ENCODE assay signal across 1 cellular context in the genomic region with DNA sequence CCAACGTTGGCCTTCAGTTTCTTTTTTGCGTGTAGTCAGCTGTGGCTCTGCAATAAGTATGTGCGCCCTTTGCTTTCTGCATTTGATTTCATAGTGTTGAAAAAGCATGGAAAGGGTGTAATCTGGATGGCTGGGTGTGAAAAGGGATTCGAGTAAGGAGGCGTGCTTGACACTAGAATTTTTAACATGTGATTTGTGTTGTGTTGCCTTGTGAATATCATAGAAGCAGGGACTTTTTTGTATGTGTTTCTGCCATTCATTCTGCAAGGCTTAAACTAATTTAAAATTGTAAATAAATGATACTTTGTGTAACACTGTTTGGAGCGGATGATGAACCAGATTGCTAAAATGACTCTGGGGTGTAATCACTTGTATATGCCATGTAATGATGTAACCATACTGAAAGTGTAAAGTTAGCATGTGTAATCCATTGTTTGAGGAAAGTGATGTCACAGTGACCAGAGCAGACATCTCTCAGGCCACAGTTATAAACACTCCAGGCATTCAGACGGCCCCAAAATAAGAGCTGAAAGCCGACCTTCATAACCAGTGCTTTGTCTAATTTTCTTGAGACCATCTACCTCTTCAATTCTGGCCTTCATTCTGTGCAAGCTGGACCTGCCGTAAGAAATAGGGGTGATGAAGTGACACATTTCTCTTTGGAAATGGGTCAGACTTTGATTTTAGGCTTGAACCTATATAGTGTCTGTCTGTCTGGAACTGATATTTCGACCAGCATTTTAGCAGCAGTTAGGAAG.
TF ChIP-seq lines count a peak whose summit lies in the region.

No MANE protein-coding gene starts in this region.

TF ChIP-seq in HepG2, 621 proteins besides CTCF, POLR2A, EP300 and RAD21:
- TF ChIP-seq ZEB1 (IDR thresholded peaks at IDR 0.05; ENCODE audit: insufficient replicate concordance, low read depth) (no peak), ETV6 (CRISPR knock-in tag; conservative IDR thresholded peaks at IDR 0.05) (no peak), ATF7 (IDR thresholded peaks at IDR 0.05) (0 out of 2 replicates have a peak, but pooled peaks have one; percentile 18), ATF7 (CRISPR knock-in tag; IDR thresholded peaks at IDR 0.05) (no peak), PAX8 (CRISPR knock-in tag; IDR thresholded peaks at IDR 0.05; ENCODE audit: borderline replicate concordance) (no peak), CREB1 (IDR thresholded peaks at IDR 0.05) (0 out of 2 replicates have a peak, but pooled peaks have one; percentile 22), CREB1 (CRISPR knock-in tag; IDR thresholded peaks at IDR 0.05) (no peak), GTF3A (CRISPR knock-in tag; conservative IDR thresholded peaks at IDR 0.05) (no peak), THRA (CRISPR knock-in tag; IDR thresholded peaks at IDR 0.05; ENCODE audit: borderline replicate concordance) (no peak), ATF4 (CRISPR knock-in tag; IDR thresholded peaks at IDR 0.05) (peak in 1 of 2 experiments; percentile 79; a peak in 2 of 4 replicates), CSRNP1 (CRISPR knock-in tag; IDR thresholded peaks at IDR 0.05) (no peak), ATF6 (CRISPR knock-in tag; conservative IDR thresholded peaks at IDR 0.05) (no peak), HOXA7 (CRISPR knock-in tag; IDR thresholded peaks at IDR 0.05) (no peak), ZNF607 (CRISPR knock-in tag; IDR thresholded peaks at IDR 0.05; ENCODE audit: borderline replicate concordance) (no peak), ZC3H4 (CRISPR knock-in tag; IDR thresholded peaks at IDR 0.05; ENCODE audit: borderline replicate concordance) (no peak), ZFP37 (CRISPR knock-in tag; IDR thresholded peaks at IDR 0.05; ENCODE audit: borderline replicate concordance) (no peak)
- TF ChIP-seq, protein P1, sequence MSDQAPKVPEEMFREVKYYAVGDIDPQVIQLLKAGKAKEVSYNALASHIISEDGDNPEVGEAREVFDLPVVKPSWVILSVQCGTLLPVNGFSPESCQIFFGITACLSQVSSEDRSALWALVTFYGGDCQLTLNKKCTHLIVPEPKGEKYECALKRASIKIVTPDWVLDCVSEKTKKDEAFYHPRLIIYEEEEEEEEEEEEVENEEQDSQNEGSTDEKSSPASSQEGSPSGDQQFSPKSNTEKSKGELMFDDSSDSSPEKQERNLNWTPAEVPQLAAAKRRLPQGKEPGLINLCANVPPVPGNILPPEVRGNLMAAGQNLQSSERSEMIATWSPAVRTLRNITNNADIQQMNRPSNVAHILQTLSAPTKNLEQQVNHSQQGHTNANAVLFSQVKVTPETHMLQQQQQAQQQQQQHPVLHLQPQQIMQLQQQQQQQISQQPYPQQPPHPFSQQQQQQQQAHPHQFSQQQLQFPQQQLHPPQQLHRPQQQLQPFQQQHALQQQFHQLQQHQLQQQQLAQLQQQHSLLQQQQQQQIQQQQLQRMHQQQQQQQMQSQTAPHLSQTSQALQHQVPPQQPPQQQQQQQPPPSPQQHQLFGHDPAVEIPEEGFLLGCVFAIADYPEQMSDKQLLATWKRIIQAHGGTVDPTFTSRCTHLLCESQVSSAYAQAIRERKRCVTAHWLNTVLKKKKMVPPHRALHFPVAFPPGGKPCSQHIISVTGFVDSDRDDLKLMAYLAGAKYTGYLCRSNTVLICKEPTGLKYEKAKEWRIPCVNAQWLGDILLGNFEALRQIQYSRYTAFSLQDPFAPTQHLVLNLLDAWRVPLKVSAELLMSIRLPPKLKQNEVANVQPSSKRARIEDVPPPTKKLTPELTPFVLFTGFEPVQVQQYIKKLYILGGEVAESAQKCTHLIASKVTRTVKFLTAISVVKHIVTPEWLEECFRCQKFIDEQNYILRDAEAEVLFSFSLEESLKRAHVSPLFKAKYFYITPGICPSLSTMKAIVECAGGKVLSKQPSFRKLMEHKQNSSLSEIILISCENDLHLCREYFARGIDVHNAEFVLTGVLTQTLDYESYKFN (CRISPR knock-in tag; conservative IDR thresholded peaks at IDR 0.05), result no peak
- TF ChIP-seq, protein P2, sequence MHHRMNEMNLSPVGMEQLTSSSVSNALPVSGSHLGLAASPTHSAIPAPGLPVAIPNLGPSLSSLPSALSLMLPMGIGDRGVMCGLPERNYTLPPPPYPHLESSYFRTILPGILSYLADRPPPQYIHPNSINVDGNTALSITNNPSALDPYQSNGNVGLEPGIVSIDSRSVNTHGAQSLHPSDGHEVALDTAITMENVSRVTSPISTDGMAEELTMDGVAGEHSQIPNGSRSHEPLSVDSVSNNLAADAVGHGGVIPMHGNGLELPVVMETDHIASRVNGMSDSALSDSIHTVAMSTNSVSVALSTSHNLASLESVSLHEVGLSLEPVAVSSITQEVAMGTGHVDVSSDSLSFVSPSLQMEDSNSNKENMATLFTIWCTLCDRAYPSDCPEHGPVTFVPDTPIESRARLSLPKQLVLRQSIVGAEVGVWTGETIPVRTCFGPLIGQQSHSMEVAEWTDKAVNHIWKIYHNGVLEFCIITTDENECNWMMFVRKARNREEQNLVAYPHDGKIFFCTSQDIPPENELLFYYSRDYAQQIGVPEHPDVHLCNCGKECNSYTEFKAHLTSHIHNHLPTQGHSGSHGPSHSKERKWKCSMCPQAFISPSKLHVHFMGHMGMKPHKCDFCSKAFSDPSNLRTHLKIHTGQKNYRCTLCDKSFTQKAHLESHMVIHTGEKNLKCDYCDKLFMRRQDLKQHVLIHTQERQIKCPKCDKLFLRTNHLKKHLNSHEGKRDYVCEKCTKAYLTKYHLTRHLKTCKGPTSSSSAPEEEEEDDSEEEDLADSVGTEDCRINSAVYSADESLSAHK (CRISPR knock-in tag; IDR thresholded peaks at IDR 0.05; ENCODE audit: borderline replicate concordance), result no peak
TF ChIP-seq in HepG2: peak in this region for 3.
